18 cellular contexts compared by ENCODE assay signal in the genomic region with DNA sequence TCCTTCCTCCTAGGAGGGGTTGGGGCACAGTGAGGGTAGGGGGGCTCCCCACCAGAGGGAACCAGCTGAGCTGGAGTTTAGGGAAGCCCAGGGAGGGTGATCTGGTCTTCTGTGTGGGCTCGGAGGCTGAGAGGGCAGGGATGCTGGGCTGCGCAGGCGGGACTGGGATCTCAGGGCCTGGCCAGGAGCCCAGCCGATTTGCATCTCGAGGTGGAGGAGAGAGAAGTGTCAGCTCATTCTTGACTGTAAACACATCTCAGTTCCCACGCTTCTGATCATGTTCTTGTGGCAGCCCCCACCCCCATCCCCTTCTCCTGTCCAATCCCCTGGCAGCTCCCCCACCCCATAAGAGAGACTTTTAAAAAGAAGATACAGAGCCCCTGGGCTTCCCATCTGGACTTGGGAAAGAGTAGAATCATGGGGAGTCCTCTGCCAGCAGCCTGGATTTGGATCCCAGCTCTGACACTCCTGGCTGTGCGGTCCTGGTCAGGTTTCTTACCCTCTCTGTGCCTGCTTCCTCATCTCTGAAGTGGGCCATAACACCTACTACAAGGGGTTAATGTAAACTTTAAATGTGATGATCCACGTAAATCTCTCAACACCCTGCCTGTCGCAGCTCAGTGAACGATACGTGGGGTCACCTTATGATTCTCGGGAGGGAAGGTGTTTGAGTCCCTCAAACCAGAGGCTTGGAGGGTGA. TPM values are rescaled to one million over a fixed set of nuclear protein-coding genes. Genes with fewer than 3 reads are reported as not detected.
DNase-seq lines count a peak whose midpoint lies in the region; ATAC-seq and TF ChIP-seq lines count a peak whose summit lies in the region.
"Had no signal": no experiment of that assay in that cellular context is flagged by ENCODE, and none has a peak within 500 bp of the region (broad histone marks: within the 10 kb centered on the region; RNA-seq: fewer than 3 reads in every experiment).

No MANE protein-coding gene starts in this region.

- H3K27ac ChIP-seq in ACC112 (ENCODE audit: low read depth, low read length) (peak overlapping the region; percentile 97), brain microvascular endothelial cell (no peak overlapping the region), mesenchymal stem cell (ENCODE audit: low read length, poor library complexity, severe bottlenecking) (no peak overlapping the region)
- H3K27ac ChIP-seq: ascending aorta, colonic mucosa, pancreas, PC-9 had no signal

- H3K9ac ChIP-seq in mesenchymal stem cell (ENCODE audit: low read length) = no peak overlapping the region

- H2BK5ac ChIP-seq in mesenchymal stem cell (ENCODE audit: low read depth, low read length, poor library complexity, severe bottlenecking) = no peak overlapping the region

- H2BK15ac ChIP-seq in mesenchymal stem cell (ENCODE audit: low read depth, poor library complexity, severe bottlenecking) = peak overlapping the region; percentile 82

- peak overlapping the region; percentile 32; the same call in 1 of the 2 replicates for H3K4me3 ChIP-seq in ACC112 (ENCODE audit: low read depth, low read length)
- H3K4me3 ChIP-seq in GM12865 (ENCODE audit: low read depth, low read length) = no peak overlapping the region
- no peak overlapping the region for H3K4me3 ChIP-seq in brain microvascular endothelial cell (ENCODE audit: low read depth, low read length)
- H3K4me3 ChIP-seq in mesenchymal stem cell (ENCODE audit: insufficient read depth in 1 of 2, low read depth in 1 of 2, low read length in 2 of 2) = no peak overlapping the region
- H3K4me3 ChIP-seq: ascending aorta, colonic mucosa, pancreas, PC-9, stomach had no signal

- H2AFZ ChIP-seq in ACC112 (ENCODE audit: low read length, unreplicated experiment) = no peak overlapping the region
- no peak overlapping the region for H2AFZ ChIP-seq in mesenchymal stem cell (ENCODE audit: low read depth, low read length)
- H2AFZ ChIP-seq: PC-9 had no signal

- peak overlapping the region; percentile 36 for H2AK5ac ChIP-seq in mesenchymal stem cell (ENCODE audit: low read length, severe bottlenecking)

- H3K36me3 ChIP-seq in ACC112 (ENCODE audit: insufficient read depth, low read length) = no peaks in the 10 kb centered on the region
- H3K36me3 ChIP-seq in brain microvascular endothelial cell (replicated peaks) = no peaks in the 10 kb centered on the region
- H3K36me3 ChIP-seq in mesenchymal stem cell (ENCODE audit: control insufficient read depth in 1 of 2, insufficient read depth in 2 of 2, low read depth in 1 of 2, low read length in 2 of 2) = peaks cover 0 to 9% of the 10 kb centered on the region in 2 experiments
- H3K36me3 ChIP-seq: colonic mucosa, pancreas, stomach had no signal

- peak overlapping the region; percentile 6 to 49 for H2BK12ac ChIP-seq in mesenchymal stem cell (ENCODE audit: low read length in 2 of 2)

- no peak for ATAC-seq in GM19023 (IDR thresholded peaks at IDR 0.05; ENCODE audit: unreplicated experiment)
- ATAC-seq: left lobe of liver, pancreas, SK-N-SH treated with all-trans-retinoic acid at 6 μM for 48 hours had no signal

- peak overlapping the region in 1 of 2 experiments; percentile 16 for H3K18ac ChIP-seq in mesenchymal stem cell (ENCODE audit: low read depth in 1 of 2, low read length in 2 of 2)

- H3K79me1 ChIP-seq in mesenchymal stem cell (replicated peaks; ENCODE audit: low read length, poor library complexity, severe bottlenecking) = peaks cover 40% of the 10 kb centered on the region

- no peak overlapping the region for H3K4me2 ChIP-seq in mesenchymal stem cell (ENCODE audit: low read length, poor library complexity, severe bottlenecking)
- H3K4me2 ChIP-seq: PC-9 had no signal

- TF ChIP-seq CTCF in GM12865 (IDR thresholded peaks at IDR 0.05; ENCODE audit: insufficient read depth, low read depth, low read length, missing control alignments) = no peak
- TF ChIP-seq CTCF in brain microvascular endothelial cell (IDR thresholded peaks at IDR 0.05; ENCODE audit: low read depth, low read length, missing control alignments) = no peak

- no peak overlapping the region for H3K4ac ChIP-seq in mesenchymal stem cell (ENCODE audit: low read depth in 1 of 2, low read length in 2 of 2)

- no peak overlapping the region for H3K14ac ChIP-seq in mesenchymal stem cell (ENCODE audit: low read length in 2 of 2)

- DNase-seq in GM12865 (ENCODE audit: low read depth) (peak; percentile 17), brain microvascular endothelial cell (peak; percentile 49), mesenchymal stem cell (peak; percentile 78), NCI-H510A treated with DMSO at 0.1 percent for 48 hours (lab: John Stamatoyannopoulos, UW) (no peak)
- DNase-seq in activated CD4-positive, alpha-beta T cell treated with anti-CD3 and anti-CD28 coated beads for 4 hours = no peak
- DNase-seq: activated CD4-positive, alpha-beta T cell treated with anti-CD3 and anti-CD28 coated beads for 48 hours; activated gamma-delta T cell treated with Interleukin-2 at 50 U/mL for 16 hours; colonic mucosa; KBM-7; PC-9; stimulated activated CD4-positive, alpha-beta T cell treated with anti-CD3 and anti-CD28 coated beads, Interleukin-2, amount 100 ng/mL, for 48 hours; stomach had no signal

- no peaks in the 10 kb centered on the region for H3K9me3 ChIP-seq in mesenchymal stem cell (ENCODE audit: control insufficient read depth, low read length)
- H3K9me3 ChIP-seq: ascending aorta, colonic mucosa, pancreas, stomach had no signal

- peak overlapping the region; percentile 58 for H2BK120ac ChIP-seq in mesenchymal stem cell (ENCODE audit: low read depth, low read length)

- H3K4me1 ChIP-seq in ACC112 (ENCODE audit: control insufficient read depth, insufficient read depth, low read length, unreplicated experiment) (peaks cover 75% of the 10 kb centered on the region), mesenchymal stem cell (ENCODE audit: control insufficient read depth, insufficient read depth, low read depth, low read length) (peaks cover 47% of the 10 kb centered on the region)
- H3K4me1 ChIP-seq: colonic mucosa, pancreas had no signal

- no peak overlapping the region for H4K8ac ChIP-seq in mesenchymal stem cell (ENCODE audit: low read length)

- H3K27me3 ChIP-seq in ACC112 (ENCODE audit: insufficient read depth, low read length) (no peaks in the 10 kb centered on the region), brain microvascular endothelial cell (replicated peaks) (no peaks in the 10 kb centered on the region), mesenchymal stem cell (ENCODE audit: control insufficient read depth in 1 of 2, insufficient read depth in 1 of 2, low read length in 2 of 2) (no peaks in the 10 kb centered on the region)
- H3K27me3 ChIP-seq: ascending aorta, colonic mucosa, pancreas had no signal

- in situ Hi-C loops in brain microvascular endothelial cell (cut with HindIII; ENCODE audit: low pct_ligation_motif_present, low sequenced_read_pairs) = no loop called here

- WGBS in mesenchymal stem cell = 86% methylated on average over 7 of the region's 12 CpGs

- peaks cover 64% of the 10 kb centered on the region for H3K79me2 ChIP-seq in ACC112 (ENCODE audit: control insufficient read depth, insufficient read depth, low read length, unreplicated experiment)

- H3K23ac ChIP-seq in mesenchymal stem cell (ENCODE audit: low read length in 2 of 2) = no peak overlapping the region

- H4K91ac ChIP-seq in mesenchymal stem cell (ENCODE audit: low read length) = no peak overlapping the region

RNA-seq across cellular contexts. Expression of a gene that starts 6.7 kb away (rescaled TPM):
- polyA plus RNA-seq in mesenchymal stem cell (2013, experiment 1 of 2) = 20.5 TPM
- 20.1 TPM for polyA plus RNA-seq in mesenchymal stem cell (2013, experiment 2 of 2)

RNA-seq across cellular contexts. Expression of a gene that starts 20.3 kb away (rescaled TPM):
- 0.03 TPM for polyA plus RNA-seq in mesenchymal stem cell (2013, experiment 1 of 2)
- 0.05 TPM for polyA plus RNA-seq in mesenchymal stem cell (2013, experiment 2 of 2)

RNA-seq across cellular contexts. Expression of a gene that starts 39.5 kb away (rescaled TPM):
- polyA plus RNA-seq in mesenchymal stem cell (2013, experiment 1 of 2) = not detected
- not detected for polyA plus RNA-seq in mesenchymal stem cell (2013, experiment 2 of 2)

RNA-seq across cellular contexts. Expression of a gene that starts 41.3 kb away (rescaled TPM):
- polyA plus RNA-seq in mesenchymal stem cell (2013, experiment 1 of 2) = not detected
- polyA plus RNA-seq in mesenchymal stem cell (2013, experiment 2 of 2) = not detected

Comparison
In these comparisons a context has a peak if more than half of its experiments do, and no peak if none do; other contexts are left out.
1. DNase-seq: peak in GM12865 (single experiment), brain microvascular endothelial cell (single experiment) and mesenchymal stem cell (single experiment); none in NCI-H510A treated with DMSO at 0.1 percent for 48 hours (single experiment) and activated CD4-positive, alpha-beta T cell treated with anti-CD3 and anti-CD28 coated beads for 4 hours (0 of 2).